Comparison of ENCODE assay signal across 1 cellular context in genomic region chrX:153970398-153971123, GRCh38.
TF ChIP-seq lines count a peak whose summit lies in the region.

No MANE protein-coding gene starts in this region.

TF ChIP-seq in HepG2, 621 proteins besides CTCF, POLR2A, EP300 and RAD21 (continued from another document):
- TF ChIP-seq ZNF687 (CRISPR knock-in tag; IDR thresholded peaks at IDR 0.05) (peak; percentile 17; the same call in 1 of the 2 replicates), ZNF33B (CRISPR knock-in tag; IDR thresholded peaks at IDR 0.05) (0 out of 2 replicates have a peak, but pooled peaks have one; percentile 34), ZNF121 (CRISPR knock-in tag; IDR thresholded peaks at IDR 0.05) (no peak), ZNF281 (CRISPR knock-in tag; IDR thresholded peaks at IDR 0.05; ENCODE audit: borderline replicate concordance) (no peak), SIN3B (IDR thresholded peaks at IDR 0.05; ENCODE audit: low read length) (no peak), ZNF317 (CRISPR knock-in tag; IDR thresholded peaks at IDR 0.05) (no peak), ZNF329 (CRISPR knock-in tag; IDR thresholded peaks at IDR 0.05; ENCODE audit: low read depth) (no peak), ZBTB8A (CRISPR knock-in tag; IDR thresholded peaks at IDR 0.05; ENCODE audit: borderline replicate concordance, low read depth) (no peak), FOXO1 (CRISPR knock-in tag; IDR thresholded peaks at IDR 0.05) (no peak), ZNF549 (CRISPR knock-in tag; IDR thresholded peaks at IDR 0.05) (no peak), ARID4A (CRISPR knock-in tag; IDR thresholded peaks at IDR 0.05; ENCODE audit: borderline replicate concordance) (0 out of 2 replicates have a peak, but pooled peaks have one; percentile 1), HNF1B (CRISPR knock-in tag; IDR thresholded peaks at IDR 0.05) (peak; percentile 26; the same call in 1 of the 2 replicates), ZNF639 (CRISPR knock-in tag; conservative IDR thresholded peaks at IDR 0.05) (no peak), THYN1 (CRISPR knock-in tag; IDR thresholded peaks at IDR 0.05; ENCODE audit: borderline replicate concordance, low read depth) (no peak), SAP130 (CRISPR knock-in tag; IDR thresholded peaks at IDR 0.05; ENCODE audit: low read depth) (0 out of 2 replicates have a peak, but pooled peaks have one; percentile 3), KLF12 (CRISPR knock-in tag; IDR thresholded peaks at IDR 0.05; ENCODE audit: borderline replicate concordance) (no peak), TEF (CRISPR knock-in tag; IDR thresholded peaks at IDR 0.05) (no peak), PCBP1 (IDR thresholded peaks at IDR 0.05; ENCODE audit: borderline replicate concordance, low read depth, low read length) (no peak), HNF4A (CRISPR knock-in tag; IDR thresholded peaks at IDR 0.05) (no peak), ZNF136 (CRISPR knock-in tag; IDR thresholded peaks at IDR 0.05; ENCODE audit: low read depth) (no peak), ZNF746 (CRISPR knock-in tag; IDR thresholded peaks at IDR 0.05) (peak; percentile 83; the same call in 1 of the 2 replicates), RORA (CRISPR knock-in tag; IDR thresholded peaks at IDR 0.05) (no peak), SYNCRIP (IDR thresholded peaks at IDR 0.05; ENCODE audit: insufficient read depth, low read depth, low read length) (no peak), GFI1 (CRISPR knock-in tag; IDR thresholded peaks at IDR 0.05; ENCODE audit: borderline replicate concordance) (no peak), TSC22D2 (CRISPR knock-in tag; IDR thresholded peaks at IDR 0.05; ENCODE audit: borderline replicate concordance) (no peak), ZNF17 (CRISPR knock-in tag; IDR thresholded peaks at IDR 0.05) (no peak), RBFOX2 (IDR thresholded peaks at IDR 0.05; ENCODE audit: low read depth, low read length) (0 out of 2 replicates have a peak, but pooled peaks have one; percentile 12), ARNTL (CRISPR knock-in tag; IDR thresholded peaks at IDR 0.05) (no peak), ASH2L (IDR thresholded peaks at IDR 0.05; ENCODE audit: insufficient read length, low read depth, low read length) (no peak), ELF3 (CRISPR knock-in tag; IDR thresholded peaks at IDR 0.05) (0 out of 2 replicates have a peak, but pooled peaks have one; percentile 4)
TF ChIP-seq in HepG2: peak in this region for 19.
